Comparison of ENCODE assay signal across 20 cellular contexts in genomic region chr6:4128748-4129147, GRCh38. TPM values are rescaled to one million over a fixed set of nuclear protein-coding genes. Genes with fewer than 3 reads are reported as not detected.
"Had no signal": no experiment of that assay in that cellular context is flagged by ENCODE, and none has a peak within 500 bp of the region (broad histone marks: within the 10 kb centered on the region; RNA-seq: fewer than 3 reads in every experiment).

No MANE protein-coding gene starts in this region.

- DNase-seq: activated CD4-positive, alpha-beta T cell treated with anti-CD3 and anti-CD28 coated beads for 48 hours; activated CD8-positive, alpha-beta T cell treated with anti-CD3 and anti-CD28 coated beads, Interleukin-2, amount 10 ng/mL, durations not matched to agents 7 days and 5 days; activated naive CD4-positive, alpha-beta T cell; body of pancreas; esophagus squamous epithelium; heart left ventricle; natural killer cell; nucleus accumbens; stimulated activated naive CD4-positive, alpha-beta T cell treated with Interleukin-2 at 50 U/mL for 16 hours; T-cell; T1000; upper lobe of left lung had no signal

- FAIRE-seq: frontal cortex, islet of Langerhans had no signal

- H3K27ac ChIP-seq: body of pancreas, esophagus squamous epithelium, heart left ventricle, suprapubic skin, upper lobe of left lung had no signal

- H3K27me3 ChIP-seq: body of pancreas, esophagus squamous epithelium, heart left ventricle, suprapubic skin, upper lobe of left lung had no signal

- H3K4me3 ChIP-seq: body of pancreas, esophagus squamous epithelium, heart left ventricle, suprapubic skin, upper lobe of left lung had no signal

- H3K9me3 ChIP-seq: body of pancreas, esophagus squamous epithelium, heart left ventricle, suprapubic skin, upper lobe of left lung had no signal

RNA-seq across cellular contexts. Expression of gene FAM217A, which starts 49.8 kb away (rescaled TPM):
- total RNA-seq: activated CD8-positive, alpha-beta T cell treated with anti-CD3 and anti-CD28 coated beads, Interleukin-2, amount 10 ng/mL, durations not matched to agents 7 days and 5 days; activated T-helper 1 cell treated with anti-CD3 and anti-CD28 coated beads, Interleukin-12 subunit alpha, Interleukin-12 subunit beta, Interleukin-2, Interleukin-4 antibody, amounts not matched to agents 30 ng/mL and 10 ng/mL and 1 ng/mL, durations not matched to agents 14 hours and 24 hours and 36 hours; body of pancreas; esophagus squamous epithelium; frontal cortex; heart left ventricle; lung microvascular endothelial cell; mononuclear cell; natural killer cell; progenitor cell of endocrine pancreas; sciatic nerve; suprapubic skin; T-cell; upper lobe of left lung had no signal
- polyA plus RNA-seq: heart left ventricle had no signal
